27 cellular contexts compared by ENCODE assay signal in the genomic region with DNA sequence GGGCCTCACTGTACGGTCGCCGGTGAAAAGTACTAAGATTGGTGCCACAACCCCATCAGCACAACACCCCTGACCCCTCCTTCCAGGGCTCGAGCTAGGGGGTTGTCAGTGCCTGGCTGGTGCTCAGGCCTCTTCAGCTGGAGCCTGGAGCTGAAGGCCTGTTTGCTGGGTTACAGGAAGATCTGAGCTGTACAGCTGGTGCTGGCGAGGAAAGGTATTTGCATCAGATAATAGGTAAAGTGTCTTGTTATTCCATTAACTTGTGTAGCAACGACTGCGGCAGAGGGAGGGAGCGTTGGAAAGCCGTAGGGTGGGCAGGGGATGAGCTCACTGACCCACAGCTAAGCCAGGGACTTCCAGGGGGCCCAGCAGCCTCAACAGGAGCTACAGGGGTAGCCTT. TPM values are rescaled to one million over a fixed set of nuclear protein-coding genes. Genes with fewer than 3 reads are reported as not detected.
DNase-seq lines count a peak whose midpoint lies in the region; TF ChIP-seq lines count a peak whose summit lies in the region.
"Had no signal": no experiment of that assay in that cellular context is flagged by ENCODE, and none has a peak within 500 bp of the region (broad histone marks: within the 10 kb centered on the region; RNA-seq: fewer than 3 reads in every experiment).

No MANE protein-coding gene starts in this region.

- no peak overlapping the region for H3K4ac ChIP-seq in neuronal stem cell (ENCODE audit: low read length)
- H3K4ac ChIP-seq in mesenchymal stem cell (ENCODE audit: low read depth in 1 of 2, low read length in 2 of 2), result no peak overlapping the region

- H3K79me1 ChIP-seq in neuronal stem cell (ENCODE audit: low read depth, low read length) (no peaks in the 10 kb centered on the region), mesenchymal stem cell (replicated peaks; ENCODE audit: low read length, poor library complexity, severe bottlenecking) (no peaks in the 10 kb centered on the region)

- H3K9me2 ChIP-seq in OCI-LY7 (ENCODE audit: insufficient read depth, low read length) (no peaks in the 10 kb centered on the region), hepatocyte (replicated peaks; ENCODE audit: insufficient read depth) (no peaks in the 10 kb centered on the region)

- H3K14ac ChIP-seq in neuronal stem cell (ENCODE audit: low read length) (no peak overlapping the region), mesenchymal stem cell (ENCODE audit: low read length in 2 of 2) (no peak overlapping the region)

- H2BK15ac ChIP-seq in neuronal stem cell (ENCODE audit: low read length), result no peak overlapping the region
- H2BK15ac ChIP-seq in mesenchymal stem cell (ENCODE audit: low read depth, poor library complexity, severe bottlenecking), result no peak overlapping the region

- H3K4me1 ChIP-seq in OCI-LY7 (ENCODE audit: insufficient read depth, low read length, poor library complexity, severe bottlenecking) (peaks cover 14% of the 10 kb centered on the region), hepatocyte (ENCODE audit: insufficient read depth) (peaks cover 14% of the 10 kb centered on the region), neuronal stem cell (ENCODE audit: control insufficient read depth in 2 of 2, insufficient read depth in 1 of 2, low read depth in 1 of 2, low read length in 2 of 2) (peaks cover 10 to 18% of the 10 kb centered on the region in 2 donors), mesenchymal stem cell (ENCODE audit: control insufficient read depth, insufficient read depth, low read depth, low read length) (peaks cover 4% of the 10 kb centered on the region), colonic mucosa (no peaks in the 10 kb centered on the region)
- H3K4me1 ChIP-seq: HAP-1 had no signal

- H3K27me3 ChIP-seq in hepatocyte (no peaks in the 10 kb centered on the region), neuronal stem cell (ENCODE audit: control insufficient read depth in 3 of 3, insufficient read depth in 3 of 3, low read depth in 1 of 3, low read length in 3 of 3) (peaks cover 0 to 41% (median 2%) of the 10 kb centered on the region in 3 experiments), mesenchymal stem cell (ENCODE audit: control insufficient read depth in 1 of 2, insufficient read depth in 1 of 2, low read length in 2 of 2) (peaks cover 38 to 85% of the 10 kb centered on the region in 2 experiments), colonic mucosa (no peaks in the 10 kb centered on the region)
- H3K27me3 ChIP-seq: SJSA1 had no signal

- 65% methylated on average over 9 of the region's 9 CpGs for WGBS in hepatocyte (ENCODE audit: low lambda C conversion rate, missing lambda C conversion rate)
- no CpG with 5 or more reads among the region's 9 CpGs for WGBS in neuronal stem cell (ENCODE audit: extremely low coverage in 2 of 2, insufficient read length in 2 of 2, insufficient replicate concordance in 1 of 2), 2 donors
- WGBS in mesenchymal stem cell, result 83% methylated on average over 9 of the region's 9 CpGs

- H3K9ac ChIP-seq in neuronal stem cell (ENCODE audit: low read depth, low read length, poor library complexity), result no peak overlapping the region
- no peak overlapping the region for H3K9ac ChIP-seq in mesenchymal stem cell (ENCODE audit: low read length)
- no peak overlapping the region for H3K9ac ChIP-seq in colonic mucosa (ENCODE audit: low read depth in 2 of 2, low read length in 2 of 2)

- peak; percentile 97 to 98 for DNase-seq in NCI-H526 (lab: John Stamatoyannopoulos, UW)
- no peak for DNase-seq in OCI-LY7 (ENCODE audit: low spot score)
- no peak for DNase-seq in hepatocyte (ENCODE audit: low spot score)
- no peak for DNase-seq in neuronal stem cell (ENCODE audit: low spot score)
- no peak for DNase-seq in substantia nigra (lab: John Stamatoyannopoulos, UW)
- no peak for DNase-seq in mesenchymal stem cell
- DNase-seq in SW 1271 (lab: John Stamatoyannopoulos, UW), result no peak
- DNase-seq in colonic mucosa, result no peak
- DNase-seq: C1 segment of cervical spinal cord; CD4-positive, alpha-beta memory T cell; COR-L47; DMS53; HFFc6; NCI-H1092 treated with DMSO at 0.1 percent for 48 hours; NCI-H1436 treated with DMSO at 0.1 percent for 48 hours; NCI-H1930; NCI-H2107; NCI-H524; NCI-H82; NK-92 treated with Interleukin-12 subunit alpha and Interleukin-12 subunit beta, amount 100 ng/mL, for 24 hours; Right ventricle myocardium superior; RPMI8226 had no signal

- H4K91ac ChIP-seq in neuronal stem cell (ENCODE audit: low read depth, low read length, poor library complexity), result no peak overlapping the region
- no peak overlapping the region for H4K91ac ChIP-seq in mesenchymal stem cell (ENCODE audit: low read length)

- no peak overlapping the region for H4K8ac ChIP-seq in neuronal stem cell (ENCODE audit: low read depth, low read length)
- no peak overlapping the region for H4K8ac ChIP-seq in mesenchymal stem cell (ENCODE audit: low read length)

- peak overlapping the region; percentile 28; the same call in 1 of the 2 replicates for H2AFZ ChIP-seq in OCI-LY7 (ENCODE audit: low read length)
- H2AFZ ChIP-seq in hepatocyte, result no peak overlapping the region
- no peak overlapping the region for H2AFZ ChIP-seq in neuronal stem cell (ENCODE audit: low read length)
- H2AFZ ChIP-seq in mesenchymal stem cell (ENCODE audit: low read depth, low read length), result no peak overlapping the region
- H2AFZ ChIP-seq: GM23338 had no signal

- POLR2A ChIA-PET in OCI-LY7 (lab: Charles Lee), result no interaction called here

- H2AK5ac ChIP-seq in neuronal stem cell (ENCODE audit: low read depth, low read length) (no peak overlapping the region), mesenchymal stem cell (ENCODE audit: low read length, severe bottlenecking) (no peak overlapping the region)

- CTCF ChIA-PET in OCI-LY7 (lab: Charles Lee; ENCODE audit: unreplicated experiment), result no interaction called here

- H3K79me2 ChIP-seq in OCI-LY7 (ENCODE audit: insufficient read depth, low read depth, low read length) (no peaks in the 10 kb centered on the region), hepatocyte (no peaks in the 10 kb centered on the region)

- no peaks in the 10 kb centered on the region for H4K20me1 ChIP-seq in OCI-LY7 (ENCODE audit: insufficient read depth, low read length)
- no peaks in the 10 kb centered on the region for H4K20me1 ChIP-seq in hepatocyte (ENCODE audit: insufficient read depth, poor library complexity, severe bottlenecking)

- H2BK5ac ChIP-seq in neuronal stem cell (ENCODE audit: low read length) (no peak overlapping the region), mesenchymal stem cell (ENCODE audit: low read depth, low read length, poor library complexity, severe bottlenecking) (no peak overlapping the region)

- no peak overlapping the region for H3K27ac ChIP-seq in OCI-LY7 (ENCODE audit: low read depth, low read length, poor library complexity, severe bottlenecking)
- peak overlapping the region; percentile 23 for H3K27ac ChIP-seq in hepatocyte
- no peak overlapping the region for H3K27ac ChIP-seq in neuronal stem cell (replicated peaks; ENCODE audit: low read length)
- no peak overlapping the region for H3K27ac ChIP-seq in substantia nigra (ENCODE audit: low read depth, low read length, poor library complexity, severe bottlenecking)
- H3K27ac ChIP-seq in mesenchymal stem cell (ENCODE audit: low read length, poor library complexity, severe bottlenecking), result no peak overlapping the region
- H3K27ac ChIP-seq in colonic mucosa, result no peak overlapping the region
- H3K27ac ChIP-seq: SJSA1 had no signal

- no peaks in the 10 kb centered on the region for H3K36me3 ChIP-seq in OCI-LY7 (ENCODE audit: insufficient read depth, low read length)
- H3K36me3 ChIP-seq in hepatocyte (replicated peaks; ENCODE audit: insufficient read depth, low read depth), result no peaks in the 10 kb centered on the region
- H3K36me3 ChIP-seq in neuronal stem cell (replicated peaks in 1 of 2; ENCODE audit: control insufficient read depth in 2 of 2, insufficient read depth in 2 of 2, low read length in 2 of 2), result no peaks in the 10 kb centered on the region
- H3K36me3 ChIP-seq in mesenchymal stem cell (ENCODE audit: control insufficient read depth in 1 of 2, insufficient read depth in 2 of 2, low read depth in 1 of 2, low read length in 2 of 2), result no peaks in the 10 kb centered on the region
- no peaks in the 10 kb centered on the region for H3K36me3 ChIP-seq in colonic mucosa
- H3K36me3 ChIP-seq: HAP-1, SJSA1 had no signal

- H3K23ac ChIP-seq in neuronal stem cell (ENCODE audit: low read depth, low read length, poor library complexity) (no peak overlapping the region), mesenchymal stem cell (ENCODE audit: low read length in 2 of 2) (no peak overlapping the region)

- intact Hi-C loops in OCI-LY7 (cut with micrococcal nuclease; ENCODE audit: unreplicated experiment), result no loop called here
- intact Hi-C loops in colonic mucosa (cut with DNase I), result no loop called here

- H3K4me2 ChIP-seq in OCI-LY7 (ENCODE audit: low read length) (peak overlapping the region; percentile 22; the same call in 1 of the 2 replicates), hepatocyte (no peak overlapping the region), neuronal stem cell (ENCODE audit: insufficient read depth, low read length, poor library complexity, severe bottlenecking) (no peak overlapping the region), mesenchymal stem cell (ENCODE audit: low read length, poor library complexity, severe bottlenecking) (no peak overlapping the region)
- H3K4me2 ChIP-seq: GM23338 had no signal

- BruUV-seq in OCI-LY7 (replicated peaks; lab: Mats Ljungman, UMichigan), result no TSS peak

- H3K4me3 ChIP-seq in OCI-LY7 (ENCODE audit: low read depth, low read length, poor library complexity, severe bottlenecking) (no peak overlapping the region), hepatocyte (no peak overlapping the region), neuronal stem cell (ENCODE audit: low read length in 2 of 2) (no peak overlapping the region), mesenchymal stem cell (ENCODE audit: insufficient read depth in 1 of 2, low read depth in 1 of 2, low read length in 2 of 2) (no peak overlapping the region), colonic mucosa (no peak overlapping the region)
- H3K4me3 ChIP-seq: GM12878, GM23338, HAP-1, K562, SJSA1 had no signal

- H3K9me3 ChIP-seq in OCI-LY7 (ENCODE audit: low read length), result no peaks in the 10 kb centered on the region
- no peaks in the 10 kb centered on the region for H3K9me3 ChIP-seq in hepatocyte (ENCODE audit: low read depth)
- H3K9me3 ChIP-seq in neuronal stem cell (replicated peaks in 1 of 2; ENCODE audit: control insufficient read depth in 2 of 2, insufficient read depth in 1 of 2, low read depth in 1 of 2, low read length in 2 of 2), result no peaks in the 10 kb centered on the region
- H3K9me3 ChIP-seq in mesenchymal stem cell (ENCODE audit: control insufficient read depth, low read length), result no peaks in the 10 kb centered on the region
- H3K9me3 ChIP-seq in colonic mucosa, result no peaks in the 10 kb centered on the region
- H3K9me3 ChIP-seq: HAP-1, SJSA1 had no signal

- H3K18ac ChIP-seq in neuronal stem cell (ENCODE audit: low read length) (peak overlapping the region; percentile 45), mesenchymal stem cell (ENCODE audit: low read depth in 1 of 2, low read length in 2 of 2) (peak overlapping the region in 1 of 2 experiments; percentile 18)

- H2BK120ac ChIP-seq in neuronal stem cell (ENCODE audit: low read depth, low read length) (no peak overlapping the region), mesenchymal stem cell (ENCODE audit: low read depth, low read length) (no peak overlapping the region)

- no peak overlapping the region for H2BK12ac ChIP-seq in neuronal stem cell (ENCODE audit: low read length)
- H2BK12ac ChIP-seq in mesenchymal stem cell (ENCODE audit: low read length in 2 of 2), result no peak overlapping the region

- TF ChIP-seq CTCF in OCI-LY7 (conservative IDR thresholded peaks at IDR 0.05; ENCODE audit: low read length), result no peak
- TF ChIP-seq CTCF in hepatocyte (IDR thresholded peaks at IDR 0.05; ENCODE audit: poor library complexity), result no peak
- no peak for TF ChIP-seq CTCF in colonic mucosa (IDR thresholded peaks at IDR 0.05)

RNA-seq across cellular contexts. Expression of a gene that starts 15.8 kb away (rescaled TPM):
- not detected in 2 replicates for total RNA-seq in OCI-LY7 (2014; rRNA removed; shearing (Covaris generic))
- total RNA-seq in OCI-LY7 (2022), result not detected in 2 replicates
- total RNA-seq in hepatocyte, result 14.0 and 16.0 TPM in 2 replicates
- polyA plus RNA-seq in hepatocyte, result 14.4 and 18.6 TPM in 2 replicates
- 8.4 TPM for polyA plus RNA-seq in neuronal stem cell (2013, experiment 1 of 2)
- 8.4 TPM for polyA plus RNA-seq in neuronal stem cell (2013, experiment 2 of 2)
- polyA plus RNA-seq in mesenchymal stem cell (2013, experiment 1 of 2), result 40.7 TPM
- 40.6 TPM for polyA plus RNA-seq in mesenchymal stem cell (2013, experiment 2 of 2)
- 10 to 100 TPM in 1 of 2 donors, 1 to 10 TPM in 1; 9.8 to 12.2 TPM for total RNA-seq in colonic mucosa
- polyA plus RNA-seq: CD4-positive, alpha-beta memory T cell had no signal

Comparison
In these comparisons a context has a peak if more than half of its experiments do, and no peak if none do; other contexts are left out.
1. DNase-seq: peak in NCI-H526 (2 of 2); none in OCI-LY7 (single experiment), hepatocyte (single experiment), neuronal stem cell (single experiment), substantia nigra (0 of 49), mesenchymal stem cell (single experiment), SW 1271 (0 of 2) and colonic mucosa (single experiment).
2. RNA of a gene that starts 15.8 kb away (total RNA-seq): 14.0 to 16.0 TPM in hepatocyte and 9.8 to 12.2 TPM in colonic mucosa; not detected in OCI-LY7; every median in the first group is over 10 times any median in the second.